ENCODE assay signal across 21 cellular contexts in the genomic region with DNA sequence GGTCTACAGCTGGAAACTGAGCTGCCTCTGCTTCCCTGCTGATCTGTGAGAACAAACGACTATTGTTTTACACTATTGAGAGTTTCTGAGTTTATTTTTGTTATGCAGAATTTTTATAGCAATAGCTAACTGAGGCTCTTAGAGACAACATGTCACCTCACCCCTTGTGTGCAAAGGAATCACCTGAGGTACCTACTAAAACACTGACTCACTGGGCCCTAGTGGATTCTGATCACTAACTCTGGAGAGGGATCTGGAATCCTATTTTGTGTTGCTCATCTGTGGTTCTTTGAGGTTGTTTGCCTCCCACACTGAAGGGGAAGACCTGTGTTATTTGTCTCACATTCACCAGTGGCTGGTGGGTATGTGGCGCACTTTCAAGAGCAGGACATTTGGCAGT. TPM values are rescaled to one million over a fixed set of nuclear protein-coding genes. Genes with fewer than 3 reads are reported as not detected.
"Had no signal": no experiment of that assay in that cellular context is flagged by ENCODE, and none has a peak within 500 bp of the region (broad histone marks: within the 10 kb centered on the region; RNA-seq: fewer than 3 reads in every experiment).

No MANE protein-coding gene starts in this region.

- ATAC-seq: activated CD8-positive, alpha-beta T cell treated with anti-CD3 and anti-CD28 coated beads, Interleukin-2, amount 10 ng/mL, durations not matched to agents 7 days and 5 days; PC-3; SK-N-SH treated with all-trans-retinoic acid at 6 μM for 48 hours had no signal

- H3K36me3 Mint-ChIP-seq: activated naive CD8-positive, alpha-beta T cell treated with anti-CD3 and anti-CD28 coated beads, Interleukin-2, amount 10 ng/mL, durations not matched to agents 7 days and 5 days had no signal

- H3K4me1 Mint-ChIP-seq: activated naive CD8-positive, alpha-beta T cell treated with anti-CD3 and anti-CD28 coated beads, Interleukin-2, amount 10 ng/mL, durations not matched to agents 7 days and 5 days had no signal

- H3K36me3 ChIP-seq: adrenal gland, SJSA1 had no signal

- H3K4me3 Mint-ChIP-seq: activated CD8-positive, alpha-beta T cell treated with anti-CD3 and anti-CD28 coated beads, Interleukin-2, amount 10 ng/mL, durations not matched to agents 7 days and 5 days; activated naive CD8-positive, alpha-beta T cell treated with anti-CD3 and anti-CD28 coated beads, Interleukin-2, amount 10 ng/mL, durations not matched to agents 7 days and 5 days had no signal

- H3K27me3 ChIP-seq: adrenal gland, SJSA1 had no signal

- H3K27ac ChIP-seq: SJSA1 had no signal

- H3K4me3 ChIP-seq: adrenal gland, SJSA1 had no signal

- H3K27ac Mint-ChIP-seq: activated CD8-positive, alpha-beta T cell treated with anti-CD3 and anti-CD28 coated beads, Interleukin-2, amount 10 ng/mL, durations not matched to agents 7 days and 5 days; activated naive CD8-positive, alpha-beta T cell treated with anti-CD3 and anti-CD28 coated beads, Interleukin-2, amount 10 ng/mL, durations not matched to agents 7 days and 5 days had no signal

- DNase-seq: activated CD4-positive, alpha-beta T cell treated with anti-CD3 and anti-CD28 coated beads for 48 hours; activated CD4-positive, alpha-beta T cell treated with anti-CD3 and anti-CD28 coated beads, Interleukin-2, amount 50 U/mL, for 4 hours; activated CD8-positive, alpha-beta memory T cell treated with anti-CD3 and anti-CD28 coated beads, Interleukin-2, amount 50 U/mL, for 48 hours; activated CD8-positive, alpha-beta T cell treated with anti-CD3 and anti-CD28 coated beads, Interleukin-2, amount 10 ng/mL, durations not matched to agents 7 days and 5 days; activated naive CD4-positive, alpha-beta T cell treated with anti-CD3 and anti-CD28 coated beads, Interleukin-2, amount 50 U/mL, for 16 hours; activated naive CD8-positive, alpha-beta T cell treated with anti-CD3 and anti-CD28 coated beads, Interleukin-2, amount 10 ng/mL, durations not matched to agents 7 days and 5 days; activated T-cell treated with anti-CD3 and anti-CD28 coated beads, Interleukin-2, amount 50 U/mL, for 1 hour; aorta; Kasumi-1; KBM-7; NCI-H1417; NCI-H2029; NCI-H2107; NCI-H446; NCI-H524; PC-3; SHP77; SW 1271 had no signal

- H3K9me3 Mint-ChIP-seq: activated naive CD8-positive, alpha-beta T cell treated with anti-CD3 and anti-CD28 coated beads, Interleukin-2, amount 10 ng/mL, durations not matched to agents 7 days and 5 days had no signal

RNA-seq across cellular contexts. Expression of gene B3GAT1, which starts 13.4 kb away (rescaled TPM):
- total RNA-seq: PC-3, SJSA1 had no signal
